ENCODE assay signal across 8 cellular contexts in genomic region chr17:4833178-4833940, GRCh38. TPM values are rescaled to one million over a fixed set of nuclear protein-coding genes. Genes with fewer than 3 reads are reported as not detected.
DNase-seq lines count a peak whose midpoint lies in the region; ATAC-seq and TF ChIP-seq lines count a peak whose summit lies in the region.

MINK1 (plus strand) TSS chr17:4833340; CDS start chr17:4833584, 244 bp downstream.

- peak within 1 kb of the TSS; percentile 93 for H3K4me3 Mint-ChIP-seq in nephron progenitor cell
- peak within 1 kb of the TSS; percentile 89 for H3K4me3 Mint-ChIP-seq in stimulated activated naive CD8-positive, alpha-beta T cell treated with anti-CD3 and anti-CD28 coated beads, Interleukin-15, Interleukin-2, amounts not matched to agents 100 ng/mL and 50 ng/mL, for 24 hours

- H3K4me1 Mint-ChIP-seq in nephron progenitor cell: peaks cover 42% of the 10 kb centered on the region
- H3K4me1 Mint-ChIP-seq in stimulated activated naive CD8-positive, alpha-beta T cell treated with anti-CD3 and anti-CD28 coated beads, Interleukin-15, Interleukin-2, amounts not matched to agents 100 ng/mL and 50 ng/mL, for 24 hours (ENCODE audit: low read depth): peaks cover 40% of the 10 kb centered on the region

- ATAC-seq in GM21786 (IDR thresholded peaks at IDR 0.05; ENCODE audit: unreplicated experiment) (peak; percentile 72), RWPE2 (ENCODE audit: low read depth) (peak; percentile 82)

- peaks cover 50% of the 10 kb centered on the region for H3K79me2 ChIP-seq in DOHH2 (ENCODE audit: control insufficient read depth, low read length)
- H3K79me2 ChIP-seq in Karpas-422 (ENCODE audit: low read length): peaks cover 51% of the 10 kb centered on the region

- H3K4me3 ChIP-seq in DOHH2 (ENCODE audit: low read length) (peak within 1 kb of the TSS; percentile 88), Karpas-422 (ENCODE audit: low read length) (peak within 1 kb of the TSS; percentile 89), RWPE2 (ENCODE audit: severe bottlenecking) (peak within 1 kb of the TSS; percentile 87), fibroblast of pulmonary artery (replicated peaks; ENCODE audit: low read depth, low read length) (peak within 1 kb of the TSS; percentile 85)

- peak within 1 kb of the TSS; percentile 96 for H3K4me2 ChIP-seq in DOHH2 (ENCODE audit: low read length)
- H3K4me2 ChIP-seq in Karpas-422 (ENCODE audit: low read depth, low read length, poor library complexity, severe bottlenecking): peak within 1 kb of the TSS; percentile 82

- H3K27me3 Mint-ChIP-seq in nephron progenitor cell (ENCODE audit: low read depth, poor library complexity): no peaks in the 10 kb centered on the region
- no peaks in the 10 kb centered on the region for H3K27me3 Mint-ChIP-seq in stimulated activated naive CD8-positive, alpha-beta T cell treated with anti-CD3 and anti-CD28 coated beads, Interleukin-15, Interleukin-2, amounts not matched to agents 100 ng/mL and 50 ng/mL, for 24 hours

- TF ChIP-seq CTCF in DOHH2 (IDR thresholded peaks at IDR 0.05; ENCODE audit: low read depth, low read length, poor library complexity, severe bottlenecking): no peak
- no peak for TF ChIP-seq CTCF in RWPE2 (IDR thresholded peaks at IDR 0.05; ENCODE audit: poor library complexity, severe bottlenecking)
- TF ChIP-seq CTCF in fibroblast of pulmonary artery (IDR thresholded peaks at IDR 0.05; ENCODE audit: low read length, missing control alignments): no peak
- TF ChIP-seq CTCF in nephron progenitor cell (IDR thresholded peaks at IDR 0.05): no peak

- H3K9me2 ChIP-seq in DOHH2 (replicated peaks; ENCODE audit: control insufficient read depth, low read length) (no peaks in the 10 kb centered on the region), Karpas-422 (replicated peaks; ENCODE audit: insufficient read depth, low read length) (no peaks in the 10 kb centered on the region)

- H3K27me3 ChIP-seq in DOHH2 (ENCODE audit: control insufficient read depth, low read length) (0 out of 2 replicates have a peak, but pooled peaks cover 3% of the 10 kb centered on the region), Karpas-422 (ENCODE audit: low read length) (no peaks in the 10 kb centered on the region), RWPE2 (ENCODE audit: insufficient read depth, poor library complexity, severe bottlenecking) (no peaks in the 10 kb centered on the region)

- no peaks in the 10 kb centered on the region for H3F3A ChIP-seq in DOHH2 (ENCODE audit: control insufficient read depth, insufficient read depth)

- no peaks in the 10 kb centered on the region for H3K9me3 Mint-ChIP-seq in nephron progenitor cell
- H3K9me3 Mint-ChIP-seq in stimulated activated naive CD8-positive, alpha-beta T cell treated with anti-CD3 and anti-CD28 coated beads, Interleukin-15, Interleukin-2, amounts not matched to agents 100 ng/mL and 50 ng/mL, for 24 hours: no peaks in the 10 kb centered on the region

- H3K27ac ChIP-seq in DOHH2 (ENCODE audit: low read depth, low read length): peak within 1 kb of the TSS; percentile 21; the same call in 1 of the 2 replicates
- H3K27ac ChIP-seq in Karpas-422 (ENCODE audit: low read length): peak within 1 kb of the TSS; percentile 56
- H3K27ac ChIP-seq in RWPE2 (ENCODE audit: poor library complexity, severe bottlenecking): peak within 1 kb of the TSS; percentile 82

- H3K4me1 ChIP-seq in DOHH2 (ENCODE audit: control insufficient read depth, low read length) (peaks cover 24% of the 10 kb centered on the region), Karpas-422 (ENCODE audit: low read length) (peaks cover 18% of the 10 kb centered on the region), RWPE2 (ENCODE audit: insufficient read depth, poor library complexity, severe bottlenecking) (peaks cover 3% of the 10 kb centered on the region)

- H2AFZ ChIP-seq in Karpas-422 (ENCODE audit: low read length): peak within 1 kb of the TSS; percentile 86

- DNase-seq in Karpas-422: peak; percentile 97
- DNase-seq in RWPE2 (ENCODE audit: low spot score): peak; percentile 78
- DNase-seq in activated effector memory CD4-positive, alpha-beta T cell treated with Interleukin-2 at 50 U/mL for 16 hours: peak; percentile 88
- DNase-seq in fibroblast of pulmonary artery (ENCODE audit: low read depth): peak; percentile 96
- peak; percentile 87 for DNase-seq in nephron progenitor cell

- H3K9ac ChIP-seq in Karpas-422 (ENCODE audit: low read length): peak within 1 kb of the TSS; percentile 88

- peak within 1 kb of the TSS; percentile 93 for H3K27ac Mint-ChIP-seq in nephron progenitor cell
- peak within 1 kb of the TSS; percentile 96 for H3K27ac Mint-ChIP-seq in stimulated activated naive CD8-positive, alpha-beta T cell treated with anti-CD3 and anti-CD28 coated beads, Interleukin-15, Interleukin-2, amounts not matched to agents 100 ng/mL and 50 ng/mL, for 24 hours

- H4K20me1 ChIP-seq in DOHH2 (ENCODE audit: control insufficient read depth, insufficient read depth, low read depth, low read length) (peaks cover 15% of the 10 kb centered on the region), Karpas-422 (ENCODE audit: insufficient read depth, low read depth, low read length) (peaks cover 9% of the 10 kb centered on the region; the same call in 1 of the 2 replicates)

- H3K9me3 ChIP-seq in DOHH2 (ENCODE audit: control insufficient read depth, insufficient read depth, low read length): no peaks in the 10 kb centered on the region
- no peaks in the 10 kb centered on the region for H3K9me3 ChIP-seq in Karpas-422 (ENCODE audit: low read length)
- H3K9me3 ChIP-seq in RWPE2 (ENCODE audit: severe bottlenecking): no peaks in the 10 kb centered on the region

- H3K36me3 ChIP-seq in DOHH2 (ENCODE audit: control insufficient read depth, low read length): peaks cover 5% of the 10 kb centered on the region; the same call in 1 of the 2 replicates
- no peaks in the 10 kb centered on the region for H3K36me3 ChIP-seq in Karpas-422 (ENCODE audit: insufficient read depth, low read length)
- H3K36me3 ChIP-seq in RWPE2 (ENCODE audit: low read depth): peaks cover 27% of the 10 kb centered on the region

- no peaks in the 10 kb centered on the region for H3K36me3 Mint-ChIP-seq in nephron progenitor cell (ENCODE audit: low read depth)
- peaks cover 9% of the 10 kb centered on the region for H3K36me3 Mint-ChIP-seq in stimulated activated naive CD8-positive, alpha-beta T cell treated with anti-CD3 and anti-CD28 coated beads, Interleukin-15, Interleukin-2, amounts not matched to agents 100 ng/mL and 50 ng/mL, for 24 hours (ENCODE audit: low read depth)

RNA-seq across cellular contexts. Expression of gene MINK1, which starts in this region (rescaled TPM):
- 28.7 and 56.6 TPM in 2 replicates for total RNA-seq in Karpas-422 (2014; rRNA removed; shearing (Covaris generic); ENCODE audit: low replicate concordance)

Comparison
In these comparisons a context has a peak if more than half of its experiments do, and no peak if none do; other contexts are left out.
1. Peak in every context shown above with its lines: DNase-seq, ATAC-seq, H3K4me3 ChIP-seq and H3K27ac ChIP-seq.
2. H3K27ac ChIP-seq: peak in every context shown above with its lines; median percentile 82 in RWPE2; 56 in Karpas-422; 21 in DOHH2.